Comparison of ENCODE assay signal across 10 cellular contexts in the genomic region with DNA sequence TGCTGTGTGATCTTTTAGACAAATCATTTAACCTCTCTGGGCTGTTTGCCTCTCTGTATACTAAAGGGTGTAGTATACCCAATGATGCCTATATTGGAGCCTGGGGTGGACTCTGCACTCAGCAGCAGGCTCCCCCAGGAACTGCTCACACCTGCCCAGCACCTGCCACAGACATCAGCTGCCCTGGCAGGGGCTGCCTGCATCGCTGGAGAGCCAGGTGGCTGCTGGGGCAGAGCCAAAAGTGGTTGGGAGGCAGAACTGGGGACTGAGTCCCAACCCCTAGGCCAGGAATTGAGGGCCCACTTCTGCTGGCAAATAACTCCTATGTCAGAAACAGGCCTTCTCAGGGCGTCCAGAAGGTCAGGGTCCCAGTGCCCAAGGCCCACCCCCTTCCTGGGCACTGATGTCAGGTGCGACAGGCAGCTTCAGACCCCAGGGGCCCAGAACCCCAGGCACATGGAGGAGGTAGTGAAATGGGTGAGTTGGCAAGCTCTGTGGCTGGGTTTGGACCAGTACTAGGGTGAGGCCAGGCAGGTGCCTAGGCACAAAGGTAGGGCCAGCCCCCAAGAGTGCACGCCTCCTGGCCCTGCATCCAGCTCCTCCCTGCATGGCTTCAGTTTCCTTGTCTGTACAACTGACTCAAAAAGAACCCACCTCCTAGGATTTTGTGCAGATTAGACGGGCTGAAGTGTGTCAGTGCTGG.
A peak's percentile ranks its signal among the peaks of the same experiment; 100 is the strongest.
DNase-seq lines count a peak whose midpoint lies in the region; ATAC-seq and TF ChIP-seq lines count a peak whose summit lies in the region.
"Had no signal": no experiment of that assay in that cellular context is flagged by ENCODE, and none has a peak within 500 bp of the region (broad histone marks: within the 10 kb centered on the region; RNA-seq: fewer than 3 reads in every experiment).

No MANE protein-coding gene starts in this region.

- H3K4me3 Mint-ChIP-seq in T-helper 1 cell treated with Interleukin-12 subunit alpha and Interleukin-12 subunit beta and Interleukin-4 antibody, amounts not matched to agents 30 μg/mL and 1 μg/mL, for 36 hours: peak overlapping the region; percentile 28
- H3K4me3 Mint-ChIP-seq in nephron progenitor cell: peak overlapping the region; percentile 70
- H3K4me3 Mint-ChIP-seq: activated CD4-positive, alpha-beta T cell treated with anti-CD3 and anti-CD28 coated beads, Interleukin-2, amount 10 ng/mL, durations not matched to agents 7 days and 5 days had no signal

- TF ChIP-seq CTCF in nephron progenitor cell (IDR thresholded peaks at IDR 0.05): no peak

- peaks cover 7% of the 10 kb centered on the region for H3K4me1 Mint-ChIP-seq in T-helper 1 cell treated with Interleukin-12 subunit alpha and Interleukin-12 subunit beta and Interleukin-4 antibody, amounts not matched to agents 30 μg/mL and 1 μg/mL, for 36 hours (ENCODE audit: low read depth)
- peaks cover 9% of the 10 kb centered on the region for H3K4me1 Mint-ChIP-seq in nephron progenitor cell

- ATAC-seq in HG02885 (IDR thresholded peaks at IDR 0.05; ENCODE audit: poor library complexity, unreplicated experiment): no peak

- peaks cover 2% of the 10 kb centered on the region for H3K36me3 Mint-ChIP-seq in T-helper 1 cell treated with Interleukin-12 subunit alpha and Interleukin-12 subunit beta and Interleukin-4 antibody, amounts not matched to agents 30 μg/mL and 1 μg/mL, for 36 hours (ENCODE audit: low read depth)
- H3K36me3 Mint-ChIP-seq in nephron progenitor cell (ENCODE audit: low read depth): no peaks in the 10 kb centered on the region

- no peak overlapping the region for H3K27ac Mint-ChIP-seq in T-helper 1 cell treated with Interleukin-12 subunit alpha and Interleukin-12 subunit beta and Interleukin-4 antibody, amounts not matched to agents 30 μg/mL and 1 μg/mL, for 36 hours
- H3K27ac Mint-ChIP-seq in nephron progenitor cell: no peak overlapping the region
- H3K27ac Mint-ChIP-seq: activated CD4-positive, alpha-beta T cell treated with anti-CD3 and anti-CD28 coated beads, Interleukin-2, amount 10 ng/mL, durations not matched to agents 7 days and 5 days had no signal

- DNase-seq in T-helper 1 cell: no peak
- DNase-seq in NCI-H128 (lab: John Stamatoyannopoulos, UW; ENCODE audit: unreplicated experiment): peak; percentile 31
- peak; percentile 58 for DNase-seq in SHP77 treated with DMSO at 0.1 percent for 48 hours (lab: John Stamatoyannopoulos, UW)
- no peak for DNase-seq in nephron progenitor cell
- no peak for DNase-seq in T1000 (lab: John Stamatoyannopoulos, UW)
- no peak for DNase-seq in kidney glomerular epithelial cell (lab: John Stamatoyannopoulos, UW)
- DNase-seq: activated CD4-positive, alpha-beta T cell treated with anti-CD3 and anti-CD28 coated beads, Interleukin-2, amount 10 ng/mL, durations not matched to agents 7 days and 5 days; OCI-M1 had no signal

- peaks cover 78% of the 10 kb centered on the region for H3K27me3 Mint-ChIP-seq in T-helper 1 cell treated with Interleukin-12 subunit alpha and Interleukin-12 subunit beta and Interleukin-4 antibody, amounts not matched to agents 30 μg/mL and 1 μg/mL, for 36 hours (ENCODE audit: low read depth)
- peaks cover 97% of the 10 kb centered on the region for H3K27me3 Mint-ChIP-seq in nephron progenitor cell (ENCODE audit: low read depth, poor library complexity)

- no peaks in the 10 kb centered on the region for H3K9me3 Mint-ChIP-seq in T-helper 1 cell treated with Interleukin-12 subunit alpha and Interleukin-12 subunit beta and Interleukin-4 antibody, amounts not matched to agents 30 μg/mL and 1 μg/mL, for 36 hours
- H3K9me3 Mint-ChIP-seq in nephron progenitor cell: no peaks in the 10 kb centered on the region
- H3K9me3 Mint-ChIP-seq: activated CD4-positive, alpha-beta T cell treated with anti-CD3 and anti-CD28 coated beads, Interleukin-2, amount 10 ng/mL, durations not matched to agents 7 days and 5 days had no signal

Comparison
In these comparisons a context has a peak if more than half of its experiments do, and no peak if none do; other contexts are left out.
1. DNase-seq: peak in NCI-H128 (single experiment) and SHP77 treated with DMSO at 0.1 percent for 48 hours (single experiment); none in T-helper 1 cell (0 of 5), nephron progenitor cell (single experiment), T1000 (single experiment) and kidney glomerular epithelial cell (single experiment).